In the genomic region with DNA sequence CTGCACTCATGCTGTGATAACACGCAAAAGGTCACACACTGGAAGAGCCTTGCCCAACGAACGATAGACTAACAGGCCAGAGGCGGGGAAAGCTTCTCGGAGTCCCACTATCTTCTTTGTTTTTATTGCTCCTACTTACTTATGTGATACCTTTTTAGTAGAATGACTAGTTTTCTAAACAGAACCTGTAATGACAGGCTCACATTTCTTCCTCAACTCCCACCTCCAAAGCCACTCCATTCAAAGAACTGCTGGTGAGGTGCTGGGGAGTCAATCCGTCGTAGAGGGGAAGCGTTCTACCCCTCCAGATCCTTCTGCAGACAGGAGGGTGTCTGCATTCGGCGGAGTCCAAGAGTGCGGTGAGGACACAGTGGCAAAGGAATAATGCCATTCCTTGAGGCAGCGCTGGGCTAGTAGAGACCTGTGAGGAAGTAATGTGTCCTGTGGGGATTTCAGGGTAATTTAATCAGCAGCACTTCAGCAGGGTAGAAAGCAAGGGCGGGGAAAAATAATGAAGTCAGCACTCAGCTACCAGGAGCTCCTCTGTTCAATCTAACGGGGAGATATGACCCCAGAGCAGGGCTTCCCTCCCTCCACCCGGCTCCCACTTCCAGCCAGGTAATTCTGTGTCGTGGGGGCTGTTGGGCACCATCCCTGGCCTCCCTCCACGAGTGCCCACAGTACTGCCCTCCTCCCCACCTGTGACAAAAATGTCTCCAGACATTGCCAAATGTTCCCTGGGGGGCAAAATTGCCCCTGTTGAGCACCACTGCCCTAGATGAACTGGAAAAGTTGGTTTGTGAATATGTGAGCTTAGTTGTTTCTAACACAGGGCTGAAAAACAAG, we compare ENCODE assay signal across 16 cellular contexts. TPM values are rescaled to one million over a fixed set of nuclear protein-coding genes. Genes with fewer than 3 reads are reported as not detected.
A peak's percentile ranks its signal among the peaks of the same experiment; 100 is the strongest.
DNase-seq lines count a peak whose midpoint lies in the region; ATAC-seq and TF ChIP-seq lines count a peak whose summit lies in the region.
"Had no signal": no experiment of that assay in that cellular context is flagged by ENCODE, and none has a peak within 500 bp of the region (broad histone marks: within the 10 kb centered on the region; RNA-seq: fewer than 3 reads in every experiment).

No MANE protein-coding gene starts in this region.

- H3K9me3 Mint-ChIP-seq in MCF 10A (ENCODE audit: unreplicated experiment), result no peaks in the 10 kb centered on the region
- H3K9me3 Mint-ChIP-seq: activated T-helper 2 cell treated with anti-CD3 and anti-CD28 coated beads, Interferon-gamma antibody, Interleukin-2, Interleukin-4, amounts not matched to agents 10 μg/mL and 5 μg/mL and 100 μg/mL, durations not matched to agents 14 hours and 24 hours and 36 hours; natural killer cell had no signal

- TF ChIP-seq CTCF in breast epithelium (IDR thresholded peaks at IDR 0.05), result no peak
- no peak for TF ChIP-seq CTCF in MCF 10A (IDR thresholded peaks at IDR 0.05; ENCODE audit: unreplicated experiment)
- TF ChIP-seq CTCF in foreskin keratinocyte (conservative IDR thresholded peaks at IDR 0.05), result no peak
- TF ChIP-seq CTCF in spleen (IDR thresholded peaks at IDR 0.05 in 8 of 11, conservative IDR thresholded peaks at IDR 0.05 in 3 of 11), result no peak

- no peaks in the 10 kb centered on the region for H3K36me3 ChIP-seq in breast epithelium
- H3K36me3 ChIP-seq in spleen, result peaks cover 0 to 53% (median 30%) of the 10 kb centered on the region in 6 donors
- H3K36me3 ChIP-seq in HAP-1 (replicated peaks), result peaks cover 18% of the 10 kb centered on the region

- peaks cover 0 to 11% of the 10 kb centered on the region in 2 donors for H3K4me1 ChIP-seq in breast epithelium
- peaks cover 8% of the 10 kb centered on the region for H3K4me1 ChIP-seq in foreskin keratinocyte
- peaks cover 7 to 18% (median 11%) of the 10 kb centered on the region in 6 donors for H3K4me1 ChIP-seq in spleen
- H3K4me1 ChIP-seq in HAP-1, result peaks cover 11% of the 10 kb centered on the region

- peak overlapping the region; percentile 70 to 82 for H3K27ac ChIP-seq in breast epithelium
- H3K27ac ChIP-seq in foreskin keratinocyte, result no peak overlapping the region
- H3K27ac ChIP-seq in spleen, result no peak overlapping the region
- H3K27ac ChIP-seq: VCaP had no signal

- BruUV-seq in MCF 10A (replicated peaks; lab: Mats Ljungman, UMichigan), result no TSS peak

- intact Hi-C loops in breast epithelium (cut with DNase I; ENCODE audit: low total_unique reads), result no loop called here
- intact Hi-C loops in MCF 10A (cut with micrococcal nuclease), result no loop called here
- intact Hi-C loops in spleen (cut with DNase I; ENCODE audit: low total_unique reads), result no loop called here

- H3K36me3 Mint-ChIP-seq in MCF 10A (ENCODE audit: insufficient read depth, unreplicated experiment), result peaks cover 35% of the 10 kb centered on the region

- H3K4me1 Mint-ChIP-seq in MCF 10A (ENCODE audit: insufficient read depth, unreplicated experiment), result peaks cover 9% of the 10 kb centered on the region

- WGBS in spleen, 5 donors, result 85 to 94% (median 92%) methylated on average over 17 of the region's 17 CpGs

- H3K9me3 ChIP-seq in breast epithelium (no peaks in the 10 kb centered on the region), spleen (no peaks in the 10 kb centered on the region), HAP-1 (no peaks in the 10 kb centered on the region)

- H3K4me3 ChIP-seq in breast epithelium (peak overlapping the region in 2 of 3 donors; percentile 12 to 17), spleen (no peak overlapping the region), HAP-1 (no peak overlapping the region)
- H3K4me3 ChIP-seq: lung had no signal

- CTCF ChIA-PET in MCF 10A (lab: Yijun Ruan, JAX), result interaction anchor here (0.6 to 1.2 kb wide), 6 partner anchors 9 to 455 kb away, joined by 3 to 6 read pairs (median 3); no protein-coding TSS in a partner anchor

- POLR2A ChIA-PET in MCF 10A (lab: Yijun Ruan, JAX), result no interaction called here

- no peaks in the 10 kb centered on the region for H3K27me3 ChIP-seq in breast epithelium
- H3K27me3 ChIP-seq in foreskin keratinocyte, result peaks cover 17% of the 10 kb centered on the region
- peaks cover 0 to 14% (median 0%) of the 10 kb centered on the region in 7 donors for H3K27me3 ChIP-seq in spleen (replicated peaks in 1 of 7)
- peaks cover 3% of the 10 kb centered on the region for H3K27me3 ChIP-seq in HAP-1 (ENCODE audit: low read depth)

- in situ Hi-C loops in HAP-1 (cut with MboI; ENCODE audit: low sequenced_read_pairs), result no loop called here

- ATAC-seq in foreskin keratinocyte, result peak; percentile 84
- no peak for ATAC-seq in SK-N-SH treated with all-trans-retinoic acid at 6 μM for 48 hours
- ATAC-seq: natural killer cell had no signal

- H3K27me3 Mint-ChIP-seq in MCF 10A (ENCODE audit: insufficient read depth, unreplicated experiment), result no peaks in the 10 kb centered on the region

- TF ChIP-seq POLR2A in breast epithelium (IDR thresholded peaks at IDR 0.05), result no peak
- TF ChIP-seq POLR2A in spleen (IDR thresholded peaks at IDR 0.05), result no peak

- H3K4me3 Mint-ChIP-seq in MCF 10A (ENCODE audit: unreplicated experiment), result no peak overlapping the region
- H3K4me3 Mint-ChIP-seq: natural killer cell had no signal

- DNase-seq in breast epithelium (ENCODE audit: low spot score in 2 of 2), result peak in 1 of 2 donors; percentile 67
- no peak for DNase-seq in MCF 10A (ENCODE audit: unreplicated experiment)
- DNase-seq in NCI-H69 (lab: John Stamatoyannopoulos, UW), result peak; percentile 81
- peak; percentile 54 to 78 for DNase-seq in foreskin keratinocyte
- no peak for DNase-seq in spleen
- no peak for DNase-seq in anterior cingulate cortex (lab: John Stamatoyannopoulos, UW)
- DNase-seq in HAP-1 (ENCODE audit: low spot score in 2 of 2), result no peak
- DNase-seq: activated CD8-positive, alpha-beta memory T cell treated with anti-CD3 and anti-CD28 coated beads for 24 hours; natural killer cell; NCI-H1694 treated with DMSO at 0.1 percent for 48 hours; NCI-H774; SW 1271 had no signal

- H3K27ac Mint-ChIP-seq in MCF 10A (ENCODE audit: low read depth, unreplicated experiment), result no peak overlapping the region
- H3K27ac Mint-ChIP-seq: activated T-helper 2 cell treated with anti-CD3 and anti-CD28 coated beads, Interferon-gamma antibody, Interleukin-2, Interleukin-4, amounts not matched to agents 10 μg/mL and 5 μg/mL and 100 μg/mL, durations not matched to agents 14 hours and 24 hours and 36 hours had no signal

TF ChIP-seq in SK-N-SH treated with all-trans-retinoic acid at 6 μM for 48 hours, 23 proteins besides CTCF, POLR2A, EP300 and RAD21 (continues in another document):
- no peak for TF ChIP-seq PPARA (CRISPR knock-in tag; IDR thresholded peaks at IDR 0.05; ENCODE audit: borderline replicate concordance)
- TF ChIP-seq, protein P1, sequence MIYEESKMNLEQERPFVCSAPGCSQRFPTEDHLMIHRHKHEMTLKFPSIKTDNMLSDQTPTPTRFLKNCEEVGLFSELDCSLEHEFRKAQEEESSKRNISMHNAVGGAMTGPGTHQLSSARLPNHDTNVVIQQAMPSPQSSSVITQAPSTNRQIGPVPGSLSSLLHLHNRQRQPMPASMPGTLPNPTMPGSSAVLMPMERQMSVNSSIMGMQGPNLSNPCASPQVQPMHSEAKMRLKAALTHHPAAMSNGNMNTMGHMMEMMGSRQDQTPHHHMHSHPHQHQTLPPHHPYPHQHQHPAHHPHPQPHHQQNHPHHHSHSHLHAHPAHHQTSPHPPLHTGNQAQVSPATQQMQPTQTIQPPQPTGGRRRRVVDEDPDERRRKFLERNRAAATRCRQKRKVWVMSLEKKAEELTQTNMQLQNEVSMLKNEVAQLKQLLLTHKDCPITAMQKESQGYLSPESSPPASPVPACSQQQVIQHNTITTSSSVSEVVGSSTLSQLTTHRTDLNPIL (CRISPR knock-in tag; IDR thresholded peaks at IDR 0.05; ENCODE audit: low read depth), result no peak
- no peak for TF ChIP-seq OSR1 (CRISPR knock-in tag; IDR thresholded peaks at IDR 0.05)
- TF ChIP-seq ZNF8 (CRISPR knock-in tag; IDR thresholded peaks at IDR 0.05), result no peak
- no peak for TF ChIP-seq ISL1 (CRISPR knock-in tag; IDR thresholded peaks at IDR 0.05)
- TF ChIP-seq TOX (CRISPR knock-in tag; IDR thresholded peaks at IDR 0.05; ENCODE audit: borderline replicate concordance), result no peak
- TF ChIP-seq, protein P2, sequence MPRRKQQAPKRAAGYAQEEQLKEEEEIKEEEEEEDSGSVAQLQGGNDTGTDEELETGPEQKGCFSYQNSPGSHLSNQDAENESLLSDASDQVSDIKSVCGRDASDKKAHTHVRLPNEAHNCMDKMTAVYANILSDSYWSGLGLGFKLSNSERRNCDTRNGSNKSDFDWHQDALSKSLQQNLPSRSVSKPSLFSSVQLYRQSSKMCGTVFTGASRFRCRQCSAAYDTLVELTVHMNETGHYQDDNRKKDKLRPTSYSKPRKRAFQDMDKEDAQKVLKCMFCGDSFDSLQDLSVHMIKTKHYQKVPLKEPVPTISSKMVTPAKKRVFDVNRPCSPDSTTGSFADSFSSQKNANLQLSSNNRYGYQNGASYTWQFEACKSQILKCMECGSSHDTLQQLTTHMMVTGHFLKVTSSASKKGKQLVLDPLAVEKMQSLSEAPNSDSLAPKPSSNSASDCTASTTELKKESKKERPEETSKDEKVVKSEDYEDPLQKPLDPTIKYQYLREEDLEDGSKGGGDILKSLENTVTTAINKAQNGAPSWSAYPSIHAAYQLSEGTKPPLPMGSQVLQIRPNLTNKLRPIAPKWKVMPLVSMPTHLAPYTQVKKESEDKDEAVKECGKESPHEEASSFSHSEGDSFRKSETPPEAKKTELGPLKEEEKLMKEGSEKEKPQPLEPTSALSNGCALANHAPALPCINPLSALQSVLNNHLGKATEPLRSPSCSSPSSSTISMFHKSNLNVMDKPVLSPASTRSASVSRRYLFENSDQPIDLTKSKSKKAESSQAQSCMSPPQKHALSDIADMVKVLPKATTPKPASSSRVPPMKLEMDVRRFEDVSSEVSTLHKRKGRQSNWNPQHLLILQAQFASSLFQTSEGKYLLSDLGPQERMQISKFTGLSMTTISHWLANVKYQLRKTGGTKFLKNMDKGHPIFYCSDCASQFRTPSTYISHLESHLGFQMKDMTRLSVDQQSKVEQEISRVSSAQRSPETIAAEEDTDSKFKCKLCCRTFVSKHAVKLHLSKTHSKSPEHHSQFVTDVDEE (CRISPR knock-in tag; IDR thresholded peaks at IDR 0.05), result no peak
- TF ChIP-seq ARNTL (CRISPR knock-in tag; IDR thresholded peaks at IDR 0.05; ENCODE audit: borderline replicate concordance, low read depth), result no peak
- no peak for TF ChIP-seq TCF4 (CRISPR knock-in tag; IDR thresholded peaks at IDR 0.05; ENCODE audit: borderline replicate concordance)
- no peak for TF ChIP-seq RARB (CRISPR knock-in tag; IDR thresholded peaks at IDR 0.05)
- TF ChIP-seq ESRRG (CRISPR knock-in tag; IDR thresholded peaks at IDR 0.05), result no peak

RNA-seq across cellular contexts. Expression of a gene that starts 25.2 kb away (rescaled TPM):
- total RNA-seq in breast epithelium (10 to 100 TPM; 13.8 to 18.4 (median 15.7) TPM), MCF 10A (2022) (26.2 and 37.1 TPM in 2 replicates), foreskin keratinocyte (25.1 and 26.0 TPM in 2 replicates), spleen (10 to 100 TPM; 18.5 to 43.8 (median 28.7) TPM)
- polyA plus RNA-seq in foreskin keratinocyte (14.4 and 16.7 TPM in 2 replicates), spleen (10 to 100 TPM in 2 of 3 donors, 1 to 10 TPM in 1; 8.8 to 17.5 (median 10.4) TPM)

RNA-seq across cellular contexts. Expression of a gene that starts 25.4 kb away (rescaled TPM):
- total RNA-seq in breast epithelium (1 to 10 TPM in 2 of 3 donors, under 1 TPM in 1; under 0.01 to 1.9 (median 1.6) TPM), MCF 10A (2022) (7.2 and 10.5 TPM in 2 replicates), foreskin keratinocyte (1.3 and 2.6 TPM in 2 replicates), spleen (1 to 10 TPM; 3.0 to 6.0 (median 4.4) TPM)
- polyA plus RNA-seq in foreskin keratinocyte (0.69 and 2.0 TPM in 2 replicates), spleen (1 to 10 TPM; 1.9 to 3.9 (median 3.5) TPM)

Comparison
In these comparisons a context has a peak if more than half of its experiments do, and no peak if none do; other contexts are left out.
1. DNase-seq: peak in NCI-H69 (single experiment) and foreskin keratinocyte (2 of 2); none in MCF 10A (single experiment), spleen (single experiment), anterior cingulate cortex (0 of 58) and HAP-1 (0 of 2).
2. H3K27ac ChIP-seq: peak in breast epithelium (2 of 2); none in foreskin keratinocyte (single experiment) and spleen (0 of 8).
3. H3K4me3 ChIP-seq: peak in breast epithelium (2 of 3); none in spleen (0 of 8) and HAP-1 (single experiment).